3 cellular contexts compared by ENCODE assay signal in genomic region chr16:57229079-57229478, GRCh38.
"Had no signal": no experiment of that assay in that cellular context is flagged by ENCODE, and none has a peak within 500 bp of the region (broad histone marks: within the 10 kb centered on the region; RNA-seq: fewer than 3 reads in every experiment).

No MANE protein-coding gene starts in this region.

- DNase-seq: GDM1, GF-D8 had no signal

- H3K4me3 ChIP-seq: GM12878 had no signal

- ATAC-seq: GM12878 had no signal
